Comparison of ENCODE assay signal across 18 cellular contexts in genomic region chr2:173099271-173099670, GRCh38. TPM values are rescaled to one million over a fixed set of nuclear protein-coding genes. Genes with fewer than 3 reads are reported as not detected.
DNase-seq lines count a peak whose midpoint lies in the region; ATAC-seq and TF ChIP-seq lines count a peak whose summit lies in the region.
"Had no signal": no experiment of that assay in that cellular context is flagged by ENCODE, and none has a peak within 500 bp of the region (broad histone marks: within the 10 kb centered on the region; RNA-seq: fewer than 3 reads in every experiment).

No MANE protein-coding gene starts in this region.

- no peaks in the 10 kb centered on the region for H3K27me3 Mint-ChIP-seq in natural killer cell treated with Interleukin-12 subunit alpha and Interleukin-12 subunit beta and Interleukin-15 and Interleukin-18, amount 100 ng/mL, for 72 hours
- no peaks in the 10 kb centered on the region for H3K27me3 Mint-ChIP-seq in natural killer cell (ENCODE audit: low read depth in 2 of 2)
- no peaks in the 10 kb centered on the region for H3K27me3 Mint-ChIP-seq in chondrocyte (ENCODE audit: low read depth)
- H3K27me3 Mint-ChIP-seq: B cell had no signal

- peaks cover 37 to 41% of the 10 kb centered on the region in 2 donors for H3K4me1 Mint-ChIP-seq in natural killer cell treated with Interleukin-12 subunit alpha and Interleukin-12 subunit beta and Interleukin-15 and Interleukin-18, amount 100 ng/mL, for 72 hours (ENCODE audit: low read depth in 2 of 2)
- H3K4me1 Mint-ChIP-seq in natural killer cell: no peaks in the 10 kb centered on the region
- peaks cover 8% of the 10 kb centered on the region for H3K4me1 Mint-ChIP-seq in chondrocyte (ENCODE audit: low read depth)
- H3K4me1 Mint-ChIP-seq: B cell had no signal

- H3K4me3 Mint-ChIP-seq in natural killer cell treated with Interleukin-12 subunit alpha and Interleukin-12 subunit beta and Interleukin-15 and Interleukin-18, amount 100 ng/mL, for 72 hours: peak overlapping the region; percentile 82
- H3K4me3 Mint-ChIP-seq in natural killer cell (no peak overlapping the region), chondrocyte (ENCODE audit: unreplicated experiment) (no peak overlapping the region)
- H3K4me3 Mint-ChIP-seq: B cell; CD8-positive, alpha-beta T cell had no signal

- BruUV-seq in Panc1 (replicated peaks; lab: Mats Ljungman, UMichigan): no TSS peak

- H3K9me3 Mint-ChIP-seq in natural killer cell treated with Interleukin-12 subunit alpha and Interleukin-12 subunit beta and Interleukin-15 and Interleukin-18, amount 100 ng/mL, for 72 hours: peaks cover 3% of the 10 kb centered on the region
- no peaks in the 10 kb centered on the region for H3K9me3 Mint-ChIP-seq in natural killer cell
- no peaks in the 10 kb centered on the region for H3K9me3 Mint-ChIP-seq in chondrocyte (ENCODE audit: low read depth)
- H3K9me3 Mint-ChIP-seq: CD8-positive, alpha-beta T cell had no signal

- 35 to 61% (median 38%) methylated on average over 2 of the region's 2 CpGs for WGBS in psoas muscle, 3 donors

- TF ChIP-seq CTCF in natural killer cell (IDR thresholded peaks at IDR 0.05) (no peak), Panc1 (IDR thresholded peaks at IDR 0.05) (no peak), psoas muscle (IDR thresholded peaks at IDR 0.05) (no peak), chondrocyte (IDR thresholded peaks at IDR 0.05) (no peak)

- peak overlapping the region; percentile 90 to 94 for H3K27ac Mint-ChIP-seq in natural killer cell treated with Interleukin-12 subunit alpha and Interleukin-12 subunit beta and Interleukin-15 and Interleukin-18, amount 100 ng/mL, for 72 hours
- no peak overlapping the region for H3K27ac Mint-ChIP-seq in natural killer cell
- no peak overlapping the region for H3K27ac Mint-ChIP-seq in chondrocyte (ENCODE audit: unreplicated experiment)
- H3K27ac Mint-ChIP-seq: B cell; CD8-positive, alpha-beta T cell had no signal

- CTCF ChIA-PET in Panc1 (lab: Charles Lee): interaction anchor here (0.8 kb wide), 1 partner anchor 110 kb away, joined by 6 read pairs; no protein-coding TSS in a partner anchor

- peak overlapping the region; percentile 99 for H3K27ac ChIP-seq in Panc1 (ENCODE audit: low read length)
- H3K27ac ChIP-seq in psoas muscle: peak overlapping the region; percentile 48
- H3K27ac ChIP-seq: BLaER1 treated with 17β-estradiol and CSF1 and Interleukin-3, amounts not matched to agents 10 nM and 100 nM; GM23248 had no signal

- H3K36me3 ChIP-seq in Panc1 (ENCODE audit: control insufficient read depth, insufficient read depth, low read length) (peaks cover 20% of the 10 kb centered on the region; the same call in 1 of the 2 replicates), psoas muscle (ENCODE audit: insufficient read depth in 1 of 2, low read depth in 1 of 2) (peaks cover 0 to 43% of the 10 kb centered on the region in 2 donors)

- H3K27me3 ChIP-seq in Panc1 (ENCODE audit: control insufficient read depth, insufficient read depth, low read length) (no peaks in the 10 kb centered on the region), psoas muscle (ENCODE audit: insufficient read depth in 3 of 3, low read length in 2 of 3) (no peaks in the 10 kb centered on the region)
- H3K27me3 ChIP-seq: BLaER1 treated with 17β-estradiol and CSF1 and Interleukin-3, amounts not matched to agents 10 nM and 100 nM had no signal

- H3K4me1 ChIP-seq in Panc1 (ENCODE audit: control insufficient read depth, insufficient read depth, low read length) (peaks cover 38% of the 10 kb centered on the region), psoas muscle (peaks cover 85% of the 10 kb centered on the region)
- H3K4me1 ChIP-seq: BLaER1 treated with 17β-estradiol and CSF1 and Interleukin-3, amounts not matched to agents 10 nM and 100 nM had no signal

- no peak for DNase-seq in natural killer cell treated with Interleukin-12 subunit alpha and Interleukin-12 subunit beta and Interleukin-15 and Interleukin-18, amount 100 ng/mL, for 72 hours (ENCODE audit: low spot score)
- DNase-seq in natural killer cell (no peak), Panc1 (ENCODE audit: low read depth, low spot score) (no peak), psoas muscle (no peak), NCI-H2171 (lab: John Stamatoyannopoulos, UW) (no peak), NOMO-1 treated with dmso at 0.1 percent for 144 hours (lab: John Stamatoyannopoulos, UW; ENCODE audit: unreplicated experiment) (no peak), chondrocyte (ENCODE audit: low spot score) (no peak)
- DNase-seq: CD8-positive, alpha-beta T cell; DMS 273 treated with DMSO at 0.1 percent for 48 hours; DMS53; DND-41; EL; GM23248; HCEC 1CT; IMR-90 had no signal

- no peaks in the 10 kb centered on the region for H3K9me3 ChIP-seq in Panc1 (ENCODE audit: control insufficient read depth, insufficient read depth, low read depth, low read length)
- no peaks in the 10 kb centered on the region for H3K9me3 ChIP-seq in psoas muscle
- H3K9me3 ChIP-seq: BLaER1 treated with 17β-estradiol and CSF1 and Interleukin-3, amounts not matched to agents 10 nM and 100 nM had no signal

- peaks cover 11% of the 10 kb centered on the region for H3K36me3 Mint-ChIP-seq in natural killer cell treated with Interleukin-12 subunit alpha and Interleukin-12 subunit beta and Interleukin-15 and Interleukin-18, amount 100 ng/mL, for 72 hours
- H3K36me3 Mint-ChIP-seq in natural killer cell (no peaks in the 10 kb centered on the region), chondrocyte (ENCODE audit: low read depth) (peaks cover 9% of the 10 kb centered on the region)
- H3K36me3 Mint-ChIP-seq: CD8-positive, alpha-beta T cell had no signal

- intact Hi-C loops in natural killer cell (cut with micrococcal nuclease) (no loop called here), Panc1 (cut with micrococcal nuclease; ENCODE audit: unreplicated experiment) (no loop called here), psoas muscle (cut with DNase I) (no loop called here)

- POLR2A ChIA-PET in Panc1 (lab: Charles Lee): interaction anchor here (1.2 kb wide), 1 partner anchor 19 kb away, joined by 3 read pairs; no protein-coding TSS in a partner anchor

- in situ Hi-C loops in Panc1 (cut with HindIII; ENCODE audit: low pct_unique_long_range_greater_than_20kb, low sequenced_read_pairs): no loop called here

- H3K4me3 ChIP-seq in Panc1 (ENCODE audit: low read depth in 2 of 2, low read length in 2 of 2) (no peak overlapping the region), psoas muscle (no peak overlapping the region)
- H3K4me3 ChIP-seq: BLaER1 treated with 17β-estradiol and CSF1 and Interleukin-3, amounts not matched to agents 10 nM and 100 nM; GM12878; GM23248 had no signal

- ATAC-seq in natural killer cell treated with Interleukin-12 subunit alpha and Interleukin-12 subunit beta and Interleukin-15 and Interleukin-18, amount 100 ng/mL, for 72 hours: no peak
- ATAC-seq in natural killer cell: no peak
- peak; percentile 29; the same call in 1 of the 2 replicates for ATAC-seq in Panc1
- no peak for ATAC-seq in psoas muscle
- ATAC-seq: CD8-positive, alpha-beta T cell had no signal

RNA-seq across cellular contexts. Expression of gene MAP3K20, which starts 23.6 kb away (rescaled TPM):
- total RNA-seq in natural killer cell treated with Interleukin-12 subunit alpha and Interleukin-12 subunit beta and Interleukin-15 and Interleukin-18, amount 100 ng/mL, for 72 hours: 10 to 100 TPM; 30.1 to 76.8 TPM
- total RNA-seq in natural killer cell: 1 to 10 TPM; 1.6 to 3.0 (median 2.5) TPM
- 121 TPM for total RNA-seq in Panc1 (2021; ENCODE audit: unreplicated experiment)
- polyA plus RNA-seq in Panc1 (2012; ENCODE audit: insufficient read length): 60.5 TPM
- 100 to 1,000 TPM; 366 to 533 (median 468) TPM for total RNA-seq in psoas muscle
- polyA plus RNA-seq in psoas muscle: 100 to 1,000 TPM in 2 of 3 donors, 10 to 100 TPM in 1; 41.8 to 224 (median 112) TPM
- 55.7 to 68.5 TPM (median 68.1 TPM) in 3 replicates for total RNA-seq in chondrocyte

Comparison
In these comparisons a context has a peak if more than half of its experiments do, and no peak if none do; other contexts are left out.
1. H3K27ac Mint-ChIP-seq: peak in natural killer cell treated with Interleukin-12 subunit alpha and Interleukin-12 subunit beta and Interleukin-15 and Interleukin-18, amount 100 ng/mL, for 72 hours (2 of 2); none in natural killer cell (0 of 2) and chondrocyte (single experiment).
2. RNA of gene MAP3K20, which starts 23.6 kb away (total RNA-seq): 366 to 533 TPM in psoas muscle, 121 TPM in Panc1 (single experiment), 30.1 to 76.8 TPM in natural killer cell treated with Interleukin-12 subunit alpha and Interleukin-12 subunit beta and Interleukin-15 and Interleukin-18, amount 100 ng/mL, for 72 hours and 55.7 to 68.5 TPM in chondrocyte; 1.6 to 3.0 TPM in natural killer cell; every median in the first group is over 4 times any median in the second.